Comparison of ENCODE assay signal across 22 cellular contexts in the genomic region with DNA sequence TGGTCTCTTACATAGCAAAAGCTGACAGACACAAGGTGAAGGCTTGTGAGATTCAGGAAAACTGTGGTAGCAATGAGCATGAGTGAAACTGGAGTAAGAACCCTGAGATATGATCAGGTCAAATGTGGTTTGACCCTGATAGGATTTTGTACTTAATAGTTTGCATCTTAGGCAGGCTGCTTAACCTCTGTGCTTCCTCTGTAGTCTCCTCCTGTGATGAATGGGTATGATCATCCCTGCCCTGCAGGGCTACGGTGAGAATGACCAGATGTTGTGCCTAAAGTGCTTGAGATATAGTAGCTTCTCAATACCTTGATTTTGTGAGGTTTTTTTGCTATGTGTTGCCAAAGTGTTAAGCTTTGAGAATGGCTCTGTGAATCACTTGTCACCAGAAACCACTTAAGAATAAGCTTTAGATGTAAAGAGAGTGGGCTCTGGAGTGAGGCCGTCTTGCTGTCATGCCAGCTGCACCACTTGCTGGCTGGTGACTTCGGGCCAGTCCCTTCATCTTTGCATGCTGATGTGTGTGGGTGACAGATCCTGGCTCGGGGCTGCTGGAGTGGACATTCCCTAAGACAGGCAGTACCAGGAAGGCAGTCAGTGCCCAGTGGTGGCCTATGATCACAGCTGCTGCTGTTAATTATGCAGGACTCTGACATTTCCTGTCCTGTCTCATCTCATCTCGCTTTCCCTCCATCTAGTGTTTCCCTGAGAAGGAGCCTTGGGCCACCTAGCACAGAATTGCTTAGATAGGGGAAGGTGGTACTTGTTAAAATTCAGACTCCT.
"Had no signal": no experiment of that assay in that cellular context is flagged by ENCODE, and none has a peak within 500 bp of the region (broad histone marks: within the 10 kb centered on the region; RNA-seq: fewer than 3 reads in every experiment).

No MANE protein-coding gene starts in this region.

- DNase-seq: activated CD4-positive, alpha-beta T cell treated with anti-CD3 and anti-CD28 coated beads, Interleukin-2, amount 10 ng/mL, durations not matched to agents 24 days and 14 days; activated CD4-positive, CD25-positive, alpha-beta regulatory T cell; activated CD8-positive, alpha-beta T cell treated with anti-CD3 and anti-CD28 coated beads for 36 hours; activated effector memory CD4-positive, alpha-beta T cell treated with Interleukin-2 at 50 U/mL for 16 hours; activated naive CD4-positive, alpha-beta T cell treated with anti-CD3 and anti-CD28 coated beads, Interleukin-2, amount 10 ng/mL, durations not matched to agents 7 days and 5 days; activated naive CD8-positive, alpha-beta T cell treated with anti-CD3 and anti-CD28 coated beads, Interleukin-2, amount 50 U/mL, for 24 hours; activated T-cell treated with anti-CD3 and anti-CD28 coated beads, Interleukin-2, amount 50 U/mL, for 4 hours; cortex of kidney; effector CD4-positive, alpha-beta T cell; gastrocnemius medialis; heart left ventricle; kidney; left lung; midbrain; right cardiac atrium; small intestine; stimulated activated CD4-positive, alpha-beta T cell treated with anti-CD3 and anti-CD28 coated beads, Interleukin-4, amount 100 ng/mL, for 1 hour; T1000; thyroid gland; uterus had no signal

- H3K36me3 ChIP-seq: ascending aorta, gastrocnemius medialis, heart left ventricle, left lung, prostate gland, thyroid gland, uterus had no signal

- H3K9me3 ChIP-seq: ascending aorta, gastrocnemius medialis, prostate gland, thyroid gland, uterus had no signal

- H3K4me1 ChIP-seq: ascending aorta, gastrocnemius medialis, heart left ventricle, left lung, prostate gland, thyroid gland, uterus had no signal

- H3K27me3 ChIP-seq: ascending aorta, gastrocnemius medialis, thyroid gland, uterus had no signal

- ATAC-seq: activated CD8-positive, alpha-beta T cell treated with anti-CD3 and anti-CD28 coated beads for 36 hours; activated naive CD8-positive, alpha-beta T cell treated with anti-CD3 and anti-CD28 coated beads, Interleukin-2, amount 50 U/mL, for 24 hours; activated T-cell treated with anti-CD3 and anti-CD28 coated beads, Interleukin-2, amount 50 U/mL, for 4 hours; gastrocnemius medialis; heart left ventricle; left lung; right cardiac atrium had no signal

- H3K27ac ChIP-seq: ascending aorta, gastrocnemius medialis, heart left ventricle, left lung, prostate gland, thyroid gland, uterus had no signal

- H3K4me3 ChIP-seq: ascending aorta, gastrocnemius medialis, heart left ventricle, left lung, prostate gland, thyroid gland, uterus had no signal

- FAIRE-seq: kidney, small intestine had no signal
